In genomic region chr3:167872032-167872431, GRCh38 we compare ENCODE assay signal across 21 cellular contexts.
A peak's percentile ranks its signal among the peaks of the same experiment; 100 is the strongest.
DNase-seq lines count a peak whose midpoint lies in the region; ATAC-seq and TF ChIP-seq lines count a peak whose summit lies in the region.
"Had no signal": no experiment of that assay in that cellular context is flagged by ENCODE, and none has a peak within 500 bp of the region (broad histone marks: within the 10 kb centered on the region; RNA-seq: fewer than 3 reads in every experiment).

No MANE protein-coding gene starts in this region.

- H3K27me3 ChIP-seq in heart right ventricle = no peaks in the 10 kb centered on the region
- H3K27me3 ChIP-seq in right cardiac atrium (ENCODE audit: control insufficient read depth, insufficient read depth) = no peaks in the 10 kb centered on the region
- H3K27me3 ChIP-seq in neural cell (ENCODE audit: insufficient read depth, low read depth, low read length) = no peaks in the 10 kb centered on the region
- no peaks in the 10 kb centered on the region for H3K27me3 ChIP-seq in psoas muscle (ENCODE audit: insufficient read depth in 3 of 3, low read length in 2 of 3)
- H3K27me3 ChIP-seq in subcutaneous abdominal adipose tissue (ENCODE audit: control insufficient read depth in 5 of 5, insufficient read depth in 4 of 5, low read length in 5 of 5) = no peaks in the 10 kb centered on the region

- no peak overlapping the region for H3K4me3 ChIP-seq in heart right ventricle
- H3K4me3 ChIP-seq in right cardiac atrium (ENCODE audit: low read length) = no peak overlapping the region
- H3K4me3 ChIP-seq in neural cell (ENCODE audit: low read length) = peak overlapping the region; percentile 45
- H3K4me3 ChIP-seq in psoas muscle = no peak overlapping the region
- H3K4me3 ChIP-seq in subcutaneous abdominal adipose tissue (ENCODE audit: low read depth in 1 of 5, low read length in 5 of 5) = no peak overlapping the region
- H3K4me3 ChIP-seq: A549; BLaER1 treated with 17β-estradiol and CSF1 and Interleukin-3, amounts not matched to agents 10 nM and 100 nM; GM23248 had no signal

- H3K79me2 ChIP-seq in neural cell (replicated peaks; ENCODE audit: insufficient read depth, low read length) = no peaks in the 10 kb centered on the region

- H3K4me2 ChIP-seq in neural cell (ENCODE audit: low read length) = peak overlapping the region; percentile 27
- H3K4me2 ChIP-seq: A549; BLaER1 treated with 17β-estradiol and CSF1 and Interleukin-3, amounts not matched to agents 10 nM and 100 nM had no signal

- H3K9me2 ChIP-seq in neural cell (ENCODE audit: insufficient read depth, low read length) = no peaks in the 10 kb centered on the region

- TF ChIP-seq EP300 in neural cell (conservative IDR thresholded peaks at IDR 0.05; ENCODE audit: poor library complexity, severe bottlenecking) = peak; percentile 83

- intact Hi-C loops in heart right ventricle (cut with DNase I) (loop anchor here in 3 of 10 donors (5.0 to 10.0 kb wide), 2 partner anchors 137 to 140 kb away; partner anchors contain the start of genes PDCD10 (in 3 of the 3) and SERPINI1 (in 2 of the 3)), right cardiac atrium (cut with DNase I) (loop anchor here in 1 of 4 donors (10.0 kb wide), 1 partner anchor 137 kb away; the partner anchor contains the start of genes PDCD10 and SERPINI1), psoas muscle (cut with DNase I) (no loop called here)

- H3K27ac ChIP-seq in heart right ventricle (peak overlapping the region in 9 of 10 donors; percentile 62 to 94 (median 82)), right cardiac atrium (ENCODE audit: low read length) (no peak overlapping the region), neural cell (ENCODE audit: low read length) (peak overlapping the region; percentile 48), psoas muscle (peak overlapping the region; percentile 62), subcutaneous abdominal adipose tissue (ENCODE audit: low read depth, low read length) (peak overlapping the region; percentile 45)
- H3K27ac ChIP-seq: A549; BLaER1 treated with 17β-estradiol and CSF1 and Interleukin-3, amounts not matched to agents 10 nM and 100 nM; GM23248 had no signal

- 57 to 77% methylated on average over 3 of the region's 3 CpGs for WGBS in heart right ventricle, 2 donors
- 61% methylated on average over 3 of the region's 3 CpGs for WGBS in right cardiac atrium
- WGBS in psoas muscle, 3 donors = 52 to 75% (median 74%) methylated on average over 3 of the region's 3 CpGs

- H3K9ac ChIP-seq in neural cell (ENCODE audit: low read length) (peak overlapping the region; percentile 25), subcutaneous abdominal adipose tissue (ENCODE audit: low read length in 5 of 5) (no peak overlapping the region)
- H3K9ac ChIP-seq: BLaER1 treated with 17β-estradiol and CSF1 and Interleukin-3, amounts not matched to agents 10 nM and 100 nM; GM23248 had no signal

- no peak for TF ChIP-seq RAD21 in neural cell (conservative IDR thresholded peaks at IDR 0.05)

- H3K4me1 ChIP-seq in heart right ventricle (peaks cover 0 to 91% (median 46%) of the 10 kb centered on the region in 9 donors), right cardiac atrium (ENCODE audit: control insufficient read depth, insufficient read depth, low read length) (no peaks in the 10 kb centered on the region), psoas muscle (peaks cover 8% of the 10 kb centered on the region), subcutaneous abdominal adipose tissue (ENCODE audit: control insufficient read depth in 5 of 5, insufficient read depth in 5 of 5, low read length in 5 of 5) (peaks cover 2 to 36% (median 15%) of the 10 kb centered on the region in 5 donors)
- H3K4me1 ChIP-seq: A549, BE2C had no signal

- H3K36me3 ChIP-seq in heart right ventricle (peaks cover 0 to 11% (median 0%) of the 10 kb centered on the region in 9 donors), neural cell (ENCODE audit: insufficient read depth, low read length) (no peaks in the 10 kb centered on the region), psoas muscle (ENCODE audit: insufficient read depth in 1 of 2, low read depth in 1 of 2) (no peaks in the 10 kb centered on the region), subcutaneous abdominal adipose tissue (ENCODE audit: control insufficient read depth in 5 of 5, insufficient read depth in 5 of 5, low read length in 5 of 5) (no peaks in the 10 kb centered on the region)
- H3K36me3 ChIP-seq: BE2C; BLaER1 treated with 17β-estradiol and CSF1 and Interleukin-3, amounts not matched to agents 10 nM and 100 nM had no signal

- TF ChIP-seq CTCF in heart right ventricle (IDR thresholded peaks at IDR 0.05) = no peak
- peak; percentile 10 for TF ChIP-seq CTCF in neural cell (IDR thresholded peaks at IDR 0.05; ENCODE audit: poor library complexity, severe bottlenecking)
- TF ChIP-seq CTCF in psoas muscle (IDR thresholded peaks at IDR 0.05) = no peak

- no peak for DNase-seq in heart right ventricle
- no peak for DNase-seq in right cardiac atrium
- no peak for DNase-seq in psoas muscle
- DNase-seq in HT-29 (ENCODE audit: low spot score) = no peak
- no peak for DNase-seq in NCI-H2029 treated with DMSO at 0.1 percent for 48 hours (lab: John Stamatoyannopoulos, UW)
- DNase-seq: 8988T; ACHN; AML-193; BE2C; Calu3; CD4-positive, alpha-beta T cell; COR-L47; DMS53; DMS79 treated with DMSO at 0.1 percent for 48 hours; GF-D8; GM23248; H9 had no signal

- no peak overlapping the region for H2AFZ ChIP-seq in neural cell (ENCODE audit: low read depth, low read length)
- H2AFZ ChIP-seq: GM23248 had no signal

- H3K9me3 ChIP-seq in heart right ventricle = peaks cover 0 to 8% (median 0%) of the 10 kb centered on the region in 11 donors
- no peaks in the 10 kb centered on the region for H3K9me3 ChIP-seq in right cardiac atrium (ENCODE audit: control insufficient read depth, low read length)
- H3K9me3 ChIP-seq in neural cell (ENCODE audit: low read length) = no peaks in the 10 kb centered on the region
- no peaks in the 10 kb centered on the region for H3K9me3 ChIP-seq in psoas muscle
- H3K9me3 ChIP-seq in subcutaneous abdominal adipose tissue (ENCODE audit: control insufficient read depth in 5 of 5, low read length in 5 of 5) = no peaks in the 10 kb centered on the region
- H3K9me3 ChIP-seq: A549, BE2C had no signal

- no peaks in the 10 kb centered on the region for H3F3A ChIP-seq in neural cell (ENCODE audit: insufficient read depth, low read length, poor library complexity, severe bottlenecking)

- no peaks in the 10 kb centered on the region for H4K20me1 ChIP-seq in neural cell (ENCODE audit: insufficient read depth)
- H4K20me1 ChIP-seq: BLaER1 treated with 17β-estradiol and CSF1 and Interleukin-3, amounts not matched to agents 10 nM and 100 nM had no signal

- no peak for ATAC-seq in heart right ventricle
- ATAC-seq in right cardiac atrium = no peak
- no peak for ATAC-seq in psoas muscle
- ATAC-seq: A549 had no signal

TF ChIP-seq in neural cell, 6 proteins besides CTCF, POLR2A, EP300 and RAD21:
- TF ChIP-seq SMC3 (conservative IDR thresholded peaks at IDR 0.05; ENCODE audit: poor library complexity) (no peak), POLR2AphosphoS5 (IDR thresholded peaks at IDR 0.05) (peak; percentile 64)
